Comparison of ENCODE assay signal across 8 cellular contexts in genomic region chr20:14142171-14142570, GRCh38.
DNase-seq lines count a peak whose midpoint lies in the region; ATAC-seq and TF ChIP-seq lines count a peak whose summit lies in the region.

No MANE protein-coding gene starts in this region.

- H3K36me3 ChIP-seq in adipocyte (ENCODE audit: control insufficient read depth, insufficient read depth, low read length, severe bottlenecking) = no peaks in the 10 kb centered on the region
- H3K36me3 ChIP-seq in hepatocyte (replicated peaks; ENCODE audit: insufficient read depth, low read depth) = no peaks in the 10 kb centered on the region

- TF ChIP-seq CTCF in hepatocyte (IDR thresholded peaks at IDR 0.05; ENCODE audit: poor library complexity) = peak; percentile 79

- H3K4me1 ChIP-seq in adipocyte (ENCODE audit: control insufficient read depth, insufficient read depth, low read length) = peaks cover 10% of the 10 kb centered on the region
- H3K4me1 ChIP-seq in hepatocyte (ENCODE audit: insufficient read depth) = peaks cover 18% of the 10 kb centered on the region

- DNase-seq in NCI-H1694 treated with DMSO at 0.1 percent for 48 hours (lab: John Stamatoyannopoulos, UW) = peak; percentile 38
- no peak for DNase-seq in NCI-H1694 (lab: John Stamatoyannopoulos, UW)
- peak; percentile 94 for DNase-seq in NCI-H146 (lab: John Stamatoyannopoulos, UW)
- peak; percentile 76 for DNase-seq in adipocyte (ENCODE audit: low read depth)
- DNase-seq in hepatocyte (ENCODE audit: low spot score) = peak; percentile 85
- peak in 39 of 49 donors; percentile 1 to 61 (median 26) for DNase-seq in substantia nigra (lab: John Stamatoyannopoulos, UW)

- H3K4me2 ChIP-seq in hepatocyte = peak overlapping the region; percentile 39

- H3K4me3 ChIP-seq in adipocyte (ENCODE audit: low read length) = no peak overlapping the region
- no peak overlapping the region for H3K4me3 ChIP-seq in hepatocyte

- H3K79me2 ChIP-seq in hepatocyte = no peaks in the 10 kb centered on the region

- H4K20me1 ChIP-seq in hepatocyte (ENCODE audit: insufficient read depth, poor library complexity, severe bottlenecking) = no peaks in the 10 kb centered on the region

- ATAC-seq in GM19395 (IDR thresholded peaks at IDR 0.05; ENCODE audit: unreplicated experiment) = no peak
- ATAC-seq in activated CD4-positive, CD25-positive, alpha-beta regulatory T cell treated with anti-CD3 and anti-CD28 coated beads, Interleukin-2, amount 50 U/mL, for 24 hours = no peak

- no peaks in the 10 kb centered on the region for H3K9me3 ChIP-seq in adipocyte (ENCODE audit: control insufficient read depth, low read length)
- no peaks in the 10 kb centered on the region for H3K9me3 ChIP-seq in hepatocyte (ENCODE audit: low read depth)

- 17% methylated on average over 5 of the region's 5 CpGs for WGBS in hepatocyte (ENCODE audit: low lambda C conversion rate, missing lambda C conversion rate)

- H3K9ac ChIP-seq in adipocyte (ENCODE audit: low read length) = no peak overlapping the region

- H3K27me3 ChIP-seq in adipocyte (replicated peaks; ENCODE audit: control insufficient read depth, insufficient read depth, low read length) = no peaks in the 10 kb centered on the region
- no peaks in the 10 kb centered on the region for H3K27me3 ChIP-seq in hepatocyte

- no peak overlapping the region for H2AFZ ChIP-seq in hepatocyte

- H3K9me2 ChIP-seq in hepatocyte (replicated peaks; ENCODE audit: insufficient read depth) = no peaks in the 10 kb centered on the region

- H3K27ac ChIP-seq in hepatocyte (no peak overlapping the region), substantia nigra (ENCODE audit: low read depth, low read length, poor library complexity, severe bottlenecking) (no peak overlapping the region)
